Comparison of ENCODE assay signal across 15 cellular contexts in the genomic region with DNA sequence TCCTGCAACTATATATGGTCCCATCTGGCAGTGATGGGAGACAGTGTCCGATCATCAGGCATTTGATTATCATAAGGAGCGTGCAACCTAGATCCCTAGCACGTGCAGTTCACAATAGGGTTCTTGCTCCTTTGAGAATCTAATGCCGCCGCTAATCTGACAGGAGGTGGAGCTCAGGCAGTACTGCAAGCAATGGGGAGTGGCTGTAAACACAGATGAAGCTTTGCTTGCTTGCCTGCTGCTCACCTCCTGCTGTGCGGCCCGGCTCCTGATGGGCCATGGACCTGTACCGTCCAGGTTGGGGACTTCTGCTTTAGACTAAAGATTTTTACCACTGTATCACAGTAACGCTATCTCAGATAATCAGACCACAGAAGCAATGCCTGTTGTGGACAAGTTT.
"Had no signal": no experiment of that assay in that cellular context is flagged by ENCODE, and none has a peak within 500 bp of the region (broad histone marks: within the 10 kb centered on the region; RNA-seq: fewer than 3 reads in every experiment).

No MANE protein-coding gene starts in this region.

- H3K36me3 Mint-ChIP-seq: activated naive CD4-positive, alpha-beta T cell treated with anti-CD3 and anti-CD28 coated beads, Interleukin-2, amount 50 U/mL, for 72 hours; stimulated activated effector memory CD8-positive, alpha-beta T cell treated with anti-CD3 and anti-CD28 coated beads, Interleukin-12 subunit alpha, Interleukin-12 subunit beta, amount 100 ng/mL, for 72 hours had no signal

- H3K9me3 Mint-ChIP-seq: activated naive CD4-positive, alpha-beta T cell treated with anti-CD3 and anti-CD28 coated beads, Interleukin-2, amount 50 U/mL, for 72 hours; activated T-cell treated with anti-CD3 and anti-CD28 coated beads, Interleukin-2, amount 50 U/mL, for 4 hours; stimulated activated effector memory CD8-positive, alpha-beta T cell treated with anti-CD3 and anti-CD28 coated beads, Interleukin-12 subunit alpha, Interleukin-12 subunit beta, amount 100 ng/mL, for 72 hours had no signal

- H3K27me3 ChIP-seq: brain microvascular endothelial cell, dorsolateral prefrontal cortex, tibial artery, uterus had no signal

- H2AFZ ChIP-seq: parathyroid adenoma had no signal

- H3K9ac ChIP-seq: parathyroid adenoma had no signal

- H3K4me1 Mint-ChIP-seq: stimulated activated effector memory CD8-positive, alpha-beta T cell treated with anti-CD3 and anti-CD28 coated beads, Interleukin-12 subunit alpha, Interleukin-12 subunit beta, amount 100 ng/mL, for 72 hours; T-helper 17 cell had no signal

- H3K4me3 ChIP-seq: dorsolateral prefrontal cortex, skin epidermis, tibial artery, uterus had no signal

- H3K4me3 Mint-ChIP-seq: activated T-cell treated with anti-CD3 and anti-CD28 coated beads, Interleukin-2, amount 50 U/mL, for 4 hours; stimulated activated effector memory CD8-positive, alpha-beta T cell treated with anti-CD3 and anti-CD28 coated beads, Interleukin-12 subunit alpha, Interleukin-12 subunit beta, amount 100 ng/mL, for 72 hours; T-helper 17 cell had no signal

- H3K9me3 ChIP-seq: tibial artery, uterus had no signal

- ATAC-seq: activated naive CD4-positive, alpha-beta T cell treated with anti-CD3 and anti-CD28 coated beads, Interleukin-2, amount 50 U/mL, for 72 hours; activated T-cell treated with anti-CD3 and anti-CD28 coated beads, Interleukin-2, amount 50 U/mL, for 4 hours; esophagus mucosa; stimulated activated effector memory CD8-positive, alpha-beta T cell treated with anti-CD3 and anti-CD28 coated beads, Interleukin-12 subunit alpha, Interleukin-12 subunit beta, amount 100 ng/mL, for 72 hours; T-helper 17 cell had no signal

- DNase-seq: activated CD4-positive, alpha-beta T cell treated with anti-CD3 and anti-CD28 coated beads for 1 hour; activated CD4-positive, alpha-beta T cell treated with anti-CD3 and anti-CD28 coated beads, Interleukin-2, amount 50 U/mL, for 48 hours; activated effector memory CD4-positive, alpha-beta T cell treated with anti-CD3 and anti-CD28 coated beads, Interleukin-2, amount 50 U/mL, for 16 hours; activated T-cell treated with anti-CD3 and anti-CD28 coated beads, Interleukin-2, amount 50 U/mL, for 4 hours; amygdala; brain microvascular endothelial cell; dorsolateral prefrontal cortex; T-helper 17 cell; tibial artery; uterus had no signal

- H3K27ac ChIP-seq: dorsolateral prefrontal cortex, parathyroid adenoma, skin epidermis, tibial artery, uterus had no signal

- H3K79me2 ChIP-seq: parathyroid adenoma had no signal

- H3K4me1 ChIP-seq: parathyroid adenoma, uterus had no signal

- H3K36me3 ChIP-seq: uterus had no signal

- H3K27ac Mint-ChIP-seq: activated naive CD4-positive, alpha-beta T cell treated with anti-CD3 and anti-CD28 coated beads, Interleukin-2, amount 50 U/mL, for 72 hours; stimulated activated effector memory CD8-positive, alpha-beta T cell treated with anti-CD3 and anti-CD28 coated beads, Interleukin-12 subunit alpha, Interleukin-12 subunit beta, amount 100 ng/mL, for 72 hours; T-helper 17 cell had no signal
